In genomic region chr13:101846701-101847100, GRCh38 we compare ENCODE assay signal across 18 cellular contexts.
"Had no signal": no experiment of that assay in that cellular context is flagged by ENCODE, and none has a peak within 500 bp of the region (broad histone marks: within the 10 kb centered on the region; RNA-seq: fewer than 3 reads in every experiment).

No MANE protein-coding gene starts in this region.

- H3K27ac Mint-ChIP-seq: natural killer cell treated with Interleukin-12 subunit alpha and Interleukin-12 subunit beta and Interleukin-15 and Interleukin-18, amount 100 ng/mL, for 72 hours; neural progenitor cell; progenitor cell of endocrine pancreas had no signal

- ATAC-seq: left colon; left ventricle myocardium superior; natural killer cell treated with Interleukin-12 subunit alpha and Interleukin-12 subunit beta and Interleukin-15 and Interleukin-18, amount 100 ng/mL, for 72 hours; right cardiac atrium had no signal

- H3K4me3 Mint-ChIP-seq: natural killer cell treated with Interleukin-12 subunit alpha and Interleukin-12 subunit beta and Interleukin-15 and Interleukin-18, amount 100 ng/mL, for 72 hours; neural progenitor cell had no signal

- FAIRE-seq: small intestine had no signal

- H3K9ac ChIP-seq: neural progenitor cell had no signal

- H3K27me3 Mint-ChIP-seq: natural killer cell treated with Interleukin-12 subunit alpha and Interleukin-12 subunit beta and Interleukin-15 and Interleukin-18, amount 100 ng/mL, for 72 hours; progenitor cell of endocrine pancreas had no signal

- H3K4me1 ChIP-seq: esophagus squamous epithelium had no signal

- H3K36me3 ChIP-seq: esophagus squamous epithelium, neural progenitor cell, ovary had no signal

- H3K27me3 ChIP-seq: esophagus squamous epithelium, neural progenitor cell, ovary had no signal

- H3K9me3 Mint-ChIP-seq: neural progenitor cell had no signal

- H3K27ac ChIP-seq: esophagus squamous epithelium, neural progenitor cell, ovary had no signal

- H3K4me2 ChIP-seq: neural progenitor cell had no signal

- H3K9me3 ChIP-seq: esophagus squamous epithelium, ovary had no signal

- H2AFZ ChIP-seq: neural progenitor cell had no signal

- DNase-seq: dermis blood vessel endothelial cell; esophagus squamous epithelium; head of caudate nucleus; hippocampal formation; left colon; left ventricle myocardium superior; mesenchymal stem cell; midbrain; nucleus accumbens; ovary; right cardiac atrium; small intestine; stimulated activated CD4-positive, alpha-beta T cell treated with anti-CD3 and anti-CD28 coated beads, Interleukin-12 subunit alpha, Interleukin-12 subunit beta, amount 100 ng/mL, for 4 hours; stimulated activated naive CD4-positive, alpha-beta T cell had no signal

- H3K36me3 Mint-ChIP-seq: natural killer cell treated with Interleukin-12 subunit alpha and Interleukin-12 subunit beta and Interleukin-15 and Interleukin-18, amount 100 ng/mL, for 72 hours; neural progenitor cell had no signal

- H3K4me3 ChIP-seq: esophagus squamous epithelium, lung, neural progenitor cell, ovary had no signal
